ENCODE assay signal across 1 cellular context in genomic region chrX:74449937-74450330, GRCh38.
TF ChIP-seq lines count a peak whose summit lies in the region.

No MANE protein-coding gene starts in this region.

TF ChIP-seq in WTC11, 78 proteins besides CTCF, POLR2A, EP300 and RAD21 (continued from another document):
- TF ChIP-seq ZNF512 (CRISPR knock-in tag; IDR thresholded peaks at IDR 0.05; ENCODE audit: borderline replicate concordance) (no peak), CDX4 (CRISPR knock-in tag; IDR thresholded peaks at IDR 0.05; ENCODE audit: borderline replicate concordance) (no peak), ZNF138 (CRISPR knock-in tag; conservative IDR thresholded peaks at IDR 0.05) (no peak), ESRRA (CRISPR knock-in tag; IDR thresholded peaks at IDR 0.05; ENCODE audit: borderline replicate concordance) (no peak), NR2C2 (CRISPR knock-in tag; IDR thresholded peaks at IDR 0.05) (no peak), CBFB (CRISPR knock-in tag; IDR thresholded peaks at IDR 0.05; ENCODE audit: low read depth) (no peak), SP1 (CRISPR knock-in tag; conservative IDR thresholded peaks at IDR 0.05) (no peak), SMAD3 (CRISPR knock-in tag; IDR thresholded peaks at IDR 0.05; ENCODE audit: borderline replicate concordance) (no peak), USF2 (CRISPR knock-in tag; IDR thresholded peaks at IDR 0.05) (no peak), E2F1 (CRISPR knock-in tag; IDR thresholded peaks at IDR 0.05) (no peak)
